26 cellular contexts compared by ENCODE assay signal in genomic region chr14:100117026-100117425, GRCh38. TPM values are rescaled to one million over a fixed set of nuclear protein-coding genes. Genes with fewer than 3 reads are reported as not detected.
A peak's percentile ranks its signal among the peaks of the same experiment; 100 is the strongest.
DNase-seq lines count a peak whose midpoint lies in the region; ATAC-seq and TF ChIP-seq lines count a peak whose summit lies in the region.
"Had no signal": no experiment of that assay in that cellular context is flagged by ENCODE, and none has a peak within 500 bp of the region (broad histone marks: within the 10 kb centered on the region; RNA-seq: fewer than 3 reads in every experiment).

No MANE protein-coding gene starts in this region.

- TF ChIP-seq CTCF in endodermal cell (conservative IDR thresholded peaks at IDR 0.05) (peak; percentile 11), left ventricle myocardium inferior (IDR thresholded peaks at IDR 0.05; ENCODE audit: borderline replicate concordance) (no peak)

- no peaks in the 10 kb centered on the region for H3K27me3 ChIP-seq in endodermal cell (ENCODE audit: control insufficient read depth, insufficient read depth, low read length, poor library complexity, severe bottlenecking)
- H3K27me3 ChIP-seq in left ventricle myocardium inferior (ENCODE audit: low read depth) = no peaks in the 10 kb centered on the region
- H3K27me3 ChIP-seq: adrenal gland, breast epithelium, testis had no signal

- peak overlapping the region; percentile 56 for H3K27ac Mint-ChIP-seq in activated CD4-positive, alpha-beta T cell treated with anti-CD3 and anti-CD28 coated beads for 36 hours
- H3K27ac Mint-ChIP-seq in activated T-helper 1 cell treated with anti-CD3 and anti-CD28 coated beads, Interleukin-12 subunit alpha, Interleukin-12 subunit beta, Interleukin-2, Interleukin-4 antibody, amounts not matched to agents 30 ng/mL and 10 ng/mL and 1 ng/mL, durations not matched to agents 14 hours and 24 hours and 36 hours = peak overlapping the region; percentile 74
- no peak overlapping the region for H3K27ac Mint-ChIP-seq in endodermal cell
- peak overlapping the region; percentile 42 for H3K27ac Mint-ChIP-seq in stimulated activated memory B cell treated with anti-CD40 and anti-IgM and Interleukin-4, amounts not matched to agents 10 μg/mL and 1 μg/mL and 100 μg/mL, for 72 hours

- no peak overlapping the region for H3K9ac ChIP-seq in endodermal cell (ENCODE audit: extremely low read depth, low read length, poor library complexity, severe bottlenecking)

- H3K4me3 Mint-ChIP-seq in activated CD4-positive, alpha-beta T cell treated with anti-CD3 and anti-CD28 coated beads for 36 hours = no peak overlapping the region
- H3K4me3 Mint-ChIP-seq in activated T-helper 1 cell treated with anti-CD3 and anti-CD28 coated beads, Interleukin-12 subunit alpha, Interleukin-12 subunit beta, Interleukin-2, Interleukin-4 antibody, amounts not matched to agents 30 ng/mL and 10 ng/mL and 1 ng/mL, durations not matched to agents 14 hours and 24 hours and 36 hours = no peak overlapping the region
- no peak overlapping the region for H3K4me3 Mint-ChIP-seq in endodermal cell
- H3K4me3 Mint-ChIP-seq in stimulated activated memory B cell treated with anti-CD40 and anti-IgM and Interleukin-4, amounts not matched to agents 10 μg/mL and 1 μg/mL and 100 μg/mL, for 72 hours = no peak overlapping the region

- 93 to 97% methylated on average over 8 to 10 of the region's 10 CpGs for WGBS in endodermal cell (ENCODE audit: insufficient coverage in 1 of 2, insufficient read length in 1 of 2), 2 experiments

- peaks cover 3% of the 10 kb centered on the region for H3K36me3 ChIP-seq in endodermal cell (ENCODE audit: control insufficient read depth, insufficient read depth, low read length)
- no peaks in the 10 kb centered on the region for H3K36me3 ChIP-seq in left ventricle myocardium inferior
- H3K36me3 ChIP-seq: adrenal gland, breast epithelium had no signal

- POLR2A ChIA-PET in activated CD4-positive, alpha-beta T cell treated with anti-CD3 and anti-CD28 coated beads for 36 hours (lab: Charles Lee) = no interaction called here

- H3K36me3 Mint-ChIP-seq in activated CD4-positive, alpha-beta T cell treated with anti-CD3 and anti-CD28 coated beads for 36 hours (ENCODE audit: low read depth) = peaks cover 27% of the 10 kb centered on the region
- H3K36me3 Mint-ChIP-seq in activated T-helper 1 cell treated with anti-CD3 and anti-CD28 coated beads, Interleukin-12 subunit alpha, Interleukin-12 subunit beta, Interleukin-2, Interleukin-4 antibody, amounts not matched to agents 30 ng/mL and 10 ng/mL and 1 ng/mL, durations not matched to agents 14 hours and 24 hours and 36 hours (ENCODE audit: low read depth) = peaks cover 44% of the 10 kb centered on the region
- H3K36me3 Mint-ChIP-seq in endodermal cell (ENCODE audit: low read depth) = no peaks in the 10 kb centered on the region
- peaks cover 41% of the 10 kb centered on the region for H3K36me3 Mint-ChIP-seq in stimulated activated memory B cell treated with anti-CD40 and anti-IgM and Interleukin-4, amounts not matched to agents 10 μg/mL and 1 μg/mL and 100 μg/mL, for 72 hours

- H3K4me3 ChIP-seq in endodermal cell (ENCODE audit: low read length) (no peak overlapping the region), left ventricle myocardium inferior (no peak overlapping the region)
- H3K4me3 ChIP-seq: adrenal gland, breast epithelium, testis had no signal

- no peaks in the 10 kb centered on the region for H3K9me3 Mint-ChIP-seq in activated CD4-positive, alpha-beta T cell treated with anti-CD3 and anti-CD28 coated beads for 36 hours (ENCODE audit: low read depth)
- H3K9me3 Mint-ChIP-seq in activated T-helper 1 cell treated with anti-CD3 and anti-CD28 coated beads, Interleukin-12 subunit alpha, Interleukin-12 subunit beta, Interleukin-2, Interleukin-4 antibody, amounts not matched to agents 30 ng/mL and 10 ng/mL and 1 ng/mL, durations not matched to agents 14 hours and 24 hours and 36 hours = no peaks in the 10 kb centered on the region
- no peaks in the 10 kb centered on the region for H3K9me3 Mint-ChIP-seq in endodermal cell
- no peaks in the 10 kb centered on the region for H3K9me3 Mint-ChIP-seq in stimulated activated memory B cell treated with anti-CD40 and anti-IgM and Interleukin-4, amounts not matched to agents 10 μg/mL and 1 μg/mL and 100 μg/mL, for 72 hours

- H3K9me3 ChIP-seq in endodermal cell (ENCODE audit: control insufficient read depth, low read length) (no peaks in the 10 kb centered on the region), left ventricle myocardium inferior (replicated peaks) (no peaks in the 10 kb centered on the region)
- H3K9me3 ChIP-seq: adrenal gland, breast epithelium, testis had no signal

- H3K27me3 Mint-ChIP-seq in activated CD4-positive, alpha-beta T cell treated with anti-CD3 and anti-CD28 coated beads for 36 hours = no peaks in the 10 kb centered on the region
- H3K27me3 Mint-ChIP-seq in activated T-helper 1 cell treated with anti-CD3 and anti-CD28 coated beads, Interleukin-12 subunit alpha, Interleukin-12 subunit beta, Interleukin-2, Interleukin-4 antibody, amounts not matched to agents 30 ng/mL and 10 ng/mL and 1 ng/mL, durations not matched to agents 14 hours and 24 hours and 36 hours (ENCODE audit: insufficient read depth) = no peaks in the 10 kb centered on the region
- H3K27me3 Mint-ChIP-seq in endodermal cell (ENCODE audit: insufficient read depth) = no peaks in the 10 kb centered on the region
- H3K27me3 Mint-ChIP-seq in stimulated activated memory B cell treated with anti-CD40 and anti-IgM and Interleukin-4, amounts not matched to agents 10 μg/mL and 1 μg/mL and 100 μg/mL, for 72 hours = no peaks in the 10 kb centered on the region

- H3K4me1 ChIP-seq in endodermal cell (ENCODE audit: control insufficient read depth, insufficient read depth, low read length) (no peaks in the 10 kb centered on the region), left ventricle myocardium inferior (peaks cover 3% of the 10 kb centered on the region)
- H3K4me1 ChIP-seq: adrenal gland, breast epithelium, testis had no signal

- no peak for DNase-seq in activated CD4-positive, alpha-beta T cell treated with anti-CD3 and anti-CD28 coated beads for 36 hours
- no peak for DNase-seq in activated CD4-positive, alpha-beta T cell treated with anti-CD3 and anti-CD28 coated beads, Interleukin-2, amount 50 U/mL, for 48 hours
- no peak for DNase-seq in activated T-helper 1 cell treated with anti-CD3 and anti-CD28 coated beads, Interleukin-12 subunit alpha, Interleukin-12 subunit beta, Interleukin-2, Interleukin-4 antibody, amounts not matched to agents 30 ng/mL and 10 ng/mL and 1 ng/mL, durations not matched to agents 14 hours and 24 hours and 36 hours (ENCODE audit: low spot score)
- DNase-seq in endodermal cell (no peak), NCI-H1436 (lab: John Stamatoyannopoulos, UW) (no peak), left ventricle myocardium inferior (no peak)
- DNase-seq: activated CD4-positive, CD25-positive, alpha-beta regulatory T cell treated with anti-CD3 and anti-CD28 coated beads, Interleukin-2, amount 50 U/mL, for 72 hours; activated effector memory CD4-positive, alpha-beta T cell treated with Interleukin-2 at 50 U/mL for 16 hours; adrenal gland; GOT3; kidney glomerular epithelial cell; mesendoderm; NCI-H1048; NCI-H187 treated with DMSO at 0.1 percent for 48 hours; NCI-H226; NCI-H748 treated with DMSO at 0.1 percent for 48 hours; stimulated activated CD4-positive, alpha-beta T cell treated with anti-CD3 and anti-CD28 coated beads, Interleukin-15, amount 100 ng/mL, for 24 hours; stimulated activated CD8-positive, alpha-beta memory T cell treated with anti-CD3 and anti-CD28 coated beads, Interleukin-4, amount 100 ng/mL, for 48 hours; testis had no signal

- peaks cover 39% of the 10 kb centered on the region for H3K4me1 Mint-ChIP-seq in activated CD4-positive, alpha-beta T cell treated with anti-CD3 and anti-CD28 coated beads for 36 hours
- peaks cover 36% of the 10 kb centered on the region for H3K4me1 Mint-ChIP-seq in activated T-helper 1 cell treated with anti-CD3 and anti-CD28 coated beads, Interleukin-12 subunit alpha, Interleukin-12 subunit beta, Interleukin-2, Interleukin-4 antibody, amounts not matched to agents 30 ng/mL and 10 ng/mL and 1 ng/mL, durations not matched to agents 14 hours and 24 hours and 36 hours (ENCODE audit: low read depth)
- H3K4me1 Mint-ChIP-seq in endodermal cell = peaks cover 7% of the 10 kb centered on the region
- H3K4me1 Mint-ChIP-seq in stimulated activated memory B cell treated with anti-CD40 and anti-IgM and Interleukin-4, amounts not matched to agents 10 μg/mL and 1 μg/mL and 100 μg/mL, for 72 hours = peaks cover 37% of the 10 kb centered on the region

- no peak for ATAC-seq in activated CD4-positive, alpha-beta T cell treated with anti-CD3 and anti-CD28 coated beads for 36 hours
- no peak for ATAC-seq in stimulated activated memory B cell treated with anti-CD40 and anti-IgM and Interleukin-4, amounts not matched to agents 10 μg/mL and 1 μg/mL and 100 μg/mL, for 72 hours
- no peak for ATAC-seq in HG03469 (IDR thresholded peaks at IDR 0.05; ENCODE audit: unreplicated experiment)
- ATAC-seq: Right ventricle myocardium inferior, sciatic nerve had no signal

- H3K27ac ChIP-seq in endodermal cell (ENCODE audit: low read depth, low read length) (no peak overlapping the region), left ventricle myocardium inferior (replicated peaks) (no peak overlapping the region)
- H3K27ac ChIP-seq: 22Rv1, adrenal gland, breast epithelium, testis had no signal

- CTCF ChIA-PET in activated CD4-positive, alpha-beta T cell treated with anti-CD3 and anti-CD28 coated beads for 36 hours (lab: Charles Lee) = interaction anchor here (1.0 to 3.7 kb wide), 2 partner anchors 8 to 60 kb away, joined by 3 to 22 read pairs; no protein-coding TSS in a partner anchor

- intact Hi-C loops in activated CD4-positive, alpha-beta T cell treated with anti-CD3 and anti-CD28 coated beads for 36 hours (cut with DNase I, micrococcal nuclease) = no loop called here
- intact Hi-C loops in activated T-helper 1 cell treated with anti-CD3 and anti-CD28 coated beads, Interleukin-12 subunit alpha, Interleukin-12 subunit beta, Interleukin-2, Interleukin-4 antibody, amounts not matched to agents 30 ng/mL and 10 ng/mL and 1 ng/mL, durations not matched to agents 14 hours and 24 hours and 36 hours (cut with micrococcal nuclease) = no loop called here
- intact Hi-C loops in left ventricle myocardium inferior (cut with micrococcal nuclease) = no loop called here

RNA-seq across cellular contexts. Expression of gene DEGS2, which starts 42.4 kb away (rescaled TPM):
- 1 to 10 TPM; 2.6 to 2.8 TPM for total RNA-seq in activated CD4-positive, alpha-beta T cell treated with anti-CD3 and anti-CD28 coated beads for 36 hours
- 0.31 and 1.1 TPM in 2 replicates for total RNA-seq in activated T-helper 1 cell treated with anti-CD3 and anti-CD28 coated beads, Interleukin-12 subunit alpha, Interleukin-12 subunit beta, Interleukin-2, Interleukin-4 antibody, amounts not matched to agents 30 ng/mL and 10 ng/mL and 1 ng/mL, durations not matched to agents 14 hours and 24 hours and 36 hours
- total RNA-seq in endodermal cell = under 1 TPM; 0.18 to 0.24 TPM
- 0.28 TPM for polyA plus RNA-seq in endodermal cell (2013, experiment 1 of 2)
- 0.21 TPM for polyA plus RNA-seq in endodermal cell (2013, experiment 2 of 2)
- total RNA-seq in left ventricle myocardium inferior = not detected
- total RNA-seq: glomerular endothelial cell, Right ventricle myocardium inferior had no signal

RNA-seq across cellular contexts. Expression of gene EVL, which starts 51.8 kb away (rescaled TPM):
- 100 to 1,000 TPM; 249 to 378 TPM for total RNA-seq in activated CD4-positive, alpha-beta T cell treated with anti-CD3 and anti-CD28 coated beads for 36 hours
- total RNA-seq in activated T-helper 1 cell treated with anti-CD3 and anti-CD28 coated beads, Interleukin-12 subunit alpha, Interleukin-12 subunit beta, Interleukin-2, Interleukin-4 antibody, amounts not matched to agents 30 ng/mL and 10 ng/mL and 1 ng/mL, durations not matched to agents 14 hours and 24 hours and 36 hours = 290 and 309 TPM in 2 replicates
- total RNA-seq in endodermal cell (10 to 100 TPM; 61.1 to 71.3 TPM), left ventricle myocardium inferior (39.7 TPM)
- polyA plus RNA-seq in endodermal cell (2013, experiment 1 of 2) = 234 TPM
- polyA plus RNA-seq in endodermal cell (2013, experiment 2 of 2) = 188 TPM
